In genomic region chr12:79991586-79991985, GRCh38 we compare ENCODE assay signal across 1 cellular context.
TF ChIP-seq lines count a peak whose summit lies in the region.

No MANE protein-coding gene starts in this region.

TF ChIP-seq in IMR-90, 13 proteins besides CTCF, POLR2A, EP300 and RAD21 (continued from another document):
- TF ChIP-seq, protein P1, sequence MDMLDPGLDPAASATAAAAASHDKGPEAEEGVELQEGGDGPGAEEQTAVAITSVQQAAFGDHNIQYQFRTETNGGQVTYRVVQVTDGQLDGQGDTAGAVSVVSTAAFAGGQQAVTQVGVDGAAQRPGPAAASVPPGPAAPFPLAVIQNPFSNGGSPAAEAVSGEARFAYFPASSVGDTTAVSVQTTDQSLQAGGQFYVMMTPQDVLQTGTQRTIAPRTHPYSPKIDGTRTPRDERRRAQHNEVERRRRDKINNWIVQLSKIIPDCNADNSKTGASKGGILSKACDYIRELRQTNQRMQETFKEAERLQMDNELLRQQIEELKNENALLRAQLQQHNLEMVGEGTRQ (IDR thresholded peaks at IDR 0.05; ENCODE audit: low read depth, low read length): no peak
